Comparison of ENCODE assay signal across 8 cellular contexts in genomic region chr3:52820741-52821140, GRCh38. TPM values are rescaled to one million over a fixed set of nuclear protein-coding genes. Genes with fewer than 3 reads are reported as not detected.
DNase-seq lines count a peak whose midpoint lies in the region; ATAC-seq and TF ChIP-seq lines count a peak whose summit lies in the region.

No MANE protein-coding gene starts in this region.

- POLR2A ChIA-PET in RWPE1 (lab: Yijun Ruan, JAX; ENCODE audit: low non-redundant PET): interaction anchor here (0.6 kb wide), 1 partner anchor 29 kb away, joined by 3 read pairs; no protein-coding TSS in a partner anchor

- no peaks in the 10 kb centered on the region for H3K4me1 Mint-ChIP-seq in stimulated activated naive CD8-positive, alpha-beta T cell treated with anti-CD3 and anti-CD28 coated beads, Interleukin-15, amount 100 ng/mL, for 72 hours

- no peak overlapping the region for H3K4me3 ChIP-seq in fibroblast of the aortic adventitia (ENCODE audit: low read depth, low read length)

- H3K9me3 Mint-ChIP-seq in stimulated activated naive CD8-positive, alpha-beta T cell treated with anti-CD3 and anti-CD28 coated beads, Interleukin-15, amount 100 ng/mL, for 72 hours: no peaks in the 10 kb centered on the region

- H3K4me3 Mint-ChIP-seq in stimulated activated naive CD8-positive, alpha-beta T cell treated with anti-CD3 and anti-CD28 coated beads, Interleukin-15, amount 100 ng/mL, for 72 hours: no peak overlapping the region

- H3K27ac Mint-ChIP-seq in stimulated activated naive CD8-positive, alpha-beta T cell treated with anti-CD3 and anti-CD28 coated beads, Interleukin-15, amount 100 ng/mL, for 72 hours: no peak overlapping the region

- H3K27ac ChIP-seq in RWPE1: no peak overlapping the region

- CTCF ChIA-PET in RWPE1 (lab: Yijun Ruan, JAX): interaction anchor here (0.8 kb wide), 1 partner anchor 9 kb away, joined by 3 read pairs; no protein-coding TSS in a partner anchor

- TF ChIP-seq CTCF in fibroblast of the aortic adventitia (IDR thresholded peaks at IDR 0.05; ENCODE audit: insufficient read depth, low read length): peak; percentile 66
- TF ChIP-seq CTCF in RWPE1 (conservative IDR thresholded peaks at IDR 0.05; ENCODE audit: low read depth): no peak

- H3K27me3 Mint-ChIP-seq in stimulated activated naive CD8-positive, alpha-beta T cell treated with anti-CD3 and anti-CD28 coated beads, Interleukin-15, amount 100 ng/mL, for 72 hours: no peaks in the 10 kb centered on the region

- peak; percentile 64 for ATAC-seq in stimulated activated naive CD8-positive, alpha-beta T cell treated with anti-CD3 and anti-CD28 coated beads, Interleukin-15, amount 100 ng/mL, for 72 hours
- no peak for ATAC-seq in HG02588 (IDR thresholded peaks at IDR 0.05; ENCODE audit: unreplicated experiment)

- DNase-seq in 8988T (peak; percentile 89), GM03348 (ENCODE audit: low spot score) (peak; percentile 40), SK-N-DZ (ENCODE audit: low spot score) (peak; percentile 62), fibroblast of the aortic adventitia (ENCODE audit: low read depth) (no peak), NCI-H187 treated with DMSO at 0.1 percent for 48 hours (lab: John Stamatoyannopoulos, UW) (no peak), RWPE1 (ENCODE audit: low spot score) (no peak)
- peak; percentile 23 to 30 for DNase-seq in stimulated activated naive CD8-positive, alpha-beta T cell treated with anti-CD3 and anti-CD28 coated beads, Interleukin-15, amount 100 ng/mL, for 72 hours

RNA-seq across cellular contexts. Expression of gene ITIH4, which starts 9.7 kb away (rescaled TPM):
- not detected in 2 replicates for polyA plus RNA-seq in SK-N-DZ (2014; cell fraction: cytosol; rRNA removed)
- 0.35 and 6.0 TPM in 2 replicates for polyA plus RNA-seq in SK-N-DZ (2014; cell fraction: nucleus; rRNA removed)
- total RNA-seq in fibroblast of the aortic adventitia (ENCODE audit: low replicate concordance): 0.36 TPM in 1 of 2 replicates, not detected in the other

RNA-seq across cellular contexts. Expression of gene MUSTN1, which starts 14.1 kb away (rescaled TPM):
- 0.86 TPM in 1 of 2 replicates, not detected in the other for polyA plus RNA-seq in SK-N-DZ (2014; cell fraction: cytosol; rRNA removed)
- polyA plus RNA-seq in SK-N-DZ (2014; cell fraction: nucleus; rRNA removed): 2.9 and 4.1 TPM in 2 replicates
- not detected in 2 replicates for total RNA-seq in fibroblast of the aortic adventitia (ENCODE audit: low replicate concordance)

RNA-seq across cellular contexts. Expression of gene ITIH3, which starts 26.1 kb away (rescaled TPM):
- polyA plus RNA-seq in SK-N-DZ (2014; cell fraction: cytosol; rRNA removed): not detected in 2 replicates
- polyA plus RNA-seq in SK-N-DZ (2014; cell fraction: nucleus; rRNA removed): not detected in 2 replicates
- under 0.01 and 0.49 TPM in 2 replicates for total RNA-seq in fibroblast of the aortic adventitia (ENCODE audit: low replicate concordance)

RNA-seq across cellular contexts. Expression of gene ITIH1, which starts 43.3 kb away (rescaled TPM):
- polyA plus RNA-seq in SK-N-DZ (2014; cell fraction: cytosol; rRNA removed): not detected in 2 replicates
- polyA plus RNA-seq in SK-N-DZ (2014; cell fraction: nucleus; rRNA removed): not detected in 2 replicates
- 1.3 TPM in 1 of 2 replicates, not detected in the other for total RNA-seq in fibroblast of the aortic adventitia (ENCODE audit: low replicate concordance)

RNA-seq across cellular contexts. Expression of gene NEK4, which starts 50.0 kb away (rescaled TPM):
- 13.9 and 17.3 TPM in 2 replicates for polyA plus RNA-seq in SK-N-DZ (2014; cell fraction: cytosol; rRNA removed)
- polyA plus RNA-seq in SK-N-DZ (2014; cell fraction: nucleus; rRNA removed): 10.0 and 20.0 TPM in 2 replicates
- total RNA-seq in fibroblast of the aortic adventitia (ENCODE audit: low replicate concordance): 3.6 and 28.2 TPM in 2 replicates

Comparison
In these comparisons a context has a peak if more than half of its experiments do, and no peak if none do; other contexts are left out.
1. DNase-seq: peak in 8988T (single experiment), GM03348 (single experiment), SK-N-DZ (single experiment) and stimulated activated naive CD8-positive, alpha-beta T cell treated with anti-CD3 and anti-CD28 coated beads, Interleukin-15, amount 100 ng/mL, for 72 hours (2 of 2); none in fibroblast of the aortic adventitia (single experiment), NCI-H187 treated with DMSO at 0.1 percent for 48 hours (single experiment) and RWPE1 (single experiment).